In genomic region chr17:40317345-40317873, GRCh38 we compare ENCODE assay signal across 8 cellular contexts. TPM values are rescaled to one million over a fixed set of nuclear protein-coding genes. Genes with fewer than 3 reads are reported as not detected.
DNase-seq lines count a peak whose midpoint lies in the region; ATAC-seq, FAIRE-seq and TF ChIP-seq lines count a peak whose summit lies in the region.

No MANE protein-coding gene starts in this region.

- intact Hi-C loops in K562 (cut with micrococcal nuclease) = no loop called here

- no peak; a peak in 2 of 4 replicates for TF ChIP-seq RAD21 in K562 (CRISPR knock-in tag; conservative IDR thresholded peaks at IDR 0.05 in 1 of 2, IDR thresholded peaks at IDR 0.05 in 1 of 2)

- no peak for TF ChIP-seq EP300 in K562 (IDR thresholded peaks at IDR 0.05; ENCODE audit: low read length)

- TF ChIP-seq CTCF in GM12873 (IDR thresholded peaks at IDR 0.05; ENCODE audit: insufficient read depth, low read depth, low read length, missing control alignments) = peak; percentile 78
- TF ChIP-seq CTCF in K562 (IDR thresholded peaks at IDR 0.05 in 2 of 3, conservative IDR thresholded peaks at IDR 0.05 in 1 of 3; ENCODE audit: insufficient read depth in 2 of 3, low read depth in 1 of 3, low read length in 3 of 3) = peak; percentile 67 to 83 (median 70)

- H3K4me3 ChIP-seq in K562 (peak overlapping the region; percentile 79), iPS-18c (ENCODE audit: insufficient read depth, low read depth, low read length) (peak overlapping the region; percentile 57), small intestine (ENCODE audit: low read depth in 1 of 2, low read length in 2 of 2) (peak overlapping the region in 1 of 2 donors; percentile 46)

- no peak for FAIRE-seq in RCC 7860 (lab: Jason Lieb, UNC)
- FAIRE-seq in K562 (lab: Jason Lieb, UNC) = peak; percentile 88
- FAIRE-seq in small intestine (lab: Jason Lieb, UNC) = no peak

- DNase-seq in AG08396 (ENCODE audit: low spot score) (peak; percentile 72), RCC 7860 (ENCODE audit: low spot score) (peak; percentile 50), K562 (ENCODE audit: extremely low read depth in 1 of 4, low spot score in 3 of 4) (peak; percentile 66 to 80 (median 70)), small intestine (peak; percentile 62), 8988T (no peak)

- peak overlapping the region; percentile 79 to 88; a peak in 3 of 4 replicates for H3K9ac ChIP-seq in K562 (ENCODE audit: insufficient read depth in 1 of 2, low read depth in 2 of 2, low read length in 2 of 2)

- CTCF ChIA-PET in K562 (lab: Yijun Ruan, JAX; ENCODE audit: low intra/inter-chr PET ratio) = interaction anchor here (0.6 kb wide), 1 partner anchor 209 kb away, joined by 3 read pairs; no protein-coding TSS in a partner anchor

- BruUV-seq in K562 (replicated peaks; lab: Mats Ljungman, UMichigan) = no TSS peak

- peaks cover 44% of the 10 kb centered on the region for H3K79me2 ChIP-seq in K562 (ENCODE audit: control insufficient read depth, insufficient read depth, low read length)

- H3K27me3 ChIP-seq in K562 (ENCODE audit: control insufficient read depth in 2 of 2, insufficient read depth in 2 of 2, low read length in 2 of 2) = no peaks in the 10 kb centered on the region
- H3K27me3 ChIP-seq in small intestine (ENCODE audit: control insufficient read depth in 2 of 2, insufficient read depth in 2 of 2, low read length in 2 of 2) = no peaks in the 10 kb centered on the region

- POLR2A ChIA-PET in K562 (lab: Yijun Ruan, JAX) = interaction anchor here (0.6 to 1.5 kb wide), 6 partner anchors 10 to 28 kb away, joined by 3 to 17 read pairs (median 4); no protein-coding TSS in a partner anchor

- H3K4me2 ChIP-seq in K562 (ENCODE audit: insufficient read depth, low read length) = peak overlapping the region; percentile 96

- in situ Hi-C loops in K562 (cut with MboI) = no loop called here

- H3K4me1 ChIP-seq in K562 (replicated peaks in 1 of 2; ENCODE audit: control insufficient read depth in 2 of 2, insufficient read depth in 2 of 2, low read length in 2 of 2) (peaks cover 52 to 75% of the 10 kb centered on the region in 2 experiments), small intestine (ENCODE audit: control insufficient read depth in 2 of 2, insufficient read depth in 1 of 2, low read depth in 1 of 2, low read length in 1 of 2) (peaks cover 2 to 31% of the 10 kb centered on the region in 2 donors)

- 6% methylated on average over 5 of the region's 6 CpGs for WGBS in K562 (ENCODE audit: insufficient coverage, low coverage, missing lambda C conversion rate)
- WGBS in small intestine, 3 donors = 1 to 4% (median 2%) methylated on average over 6 of the region's 6 CpGs

- no peak for TF ChIP-seq POLR2A in K562 (conservative IDR thresholded peaks at IDR 0.05)

- H3K27ac ChIP-seq in K562 (ENCODE audit: extremely low read depth, low read depth, low read length) (peak overlapping the region; percentile 77), small intestine (ENCODE audit: low read depth in 1 of 2, low read length in 1 of 2) (peak overlapping the region; percentile 36 to 92)

- H3K36me3 ChIP-seq in K562 (ENCODE audit: control insufficient read depth, insufficient read depth, low read length) = no peaks in the 10 kb centered on the region
- no peaks in the 10 kb centered on the region for H3K36me3 ChIP-seq in small intestine (ENCODE audit: control insufficient read depth in 2 of 2, insufficient read depth in 2 of 2, low read length in 2 of 2)

- peak overlapping the region; percentile 92 for H2AFZ ChIP-seq in K562 (ENCODE audit: low read depth, low read length)

- 0 out of 2 replicates have a peak, but pooled peaks cover 3% of the 10 kb centered on the region for H4K20me1 ChIP-seq in K562 (replicated peaks; ENCODE audit: control insufficient read depth, insufficient read depth, low read length)

- ATAC-seq in K562 (peak; percentile 68), HG03565 (IDR thresholded peaks at IDR 0.05; ENCODE audit: unreplicated experiment) (no peak)

- H3K9me3 ChIP-seq in K562 (replicated peaks; ENCODE audit: control insufficient read depth, insufficient read depth, low read depth, low read length) (no peaks in the 10 kb centered on the region), iPS-18c (ENCODE audit: control insufficient read depth, insufficient read depth, low read length) (no peaks in the 10 kb centered on the region), small intestine (ENCODE audit: control insufficient read depth, low read depth) (no peaks in the 10 kb centered on the region)

- H3K9me1 ChIP-seq in K562 (ENCODE audit: control insufficient read depth, insufficient read depth, low read length) = no peaks in the 10 kb centered on the region

TF ChIP-seq in K562, 482 proteins besides CTCF, POLR2A, EP300 and RAD21 (continues in another document):
- TF ChIP-seq ZNF778 (CRISPR knock-in tag; IDR thresholded peaks at IDR 0.05) = no peak
- peak; percentile 72; the same call in 1 of the 2 replicates for TF ChIP-seq BCOR (IDR thresholded peaks at IDR 0.05)
- no peak for TF ChIP-seq PHF21A (IDR thresholded peaks at IDR 0.05; ENCODE audit: borderline replicate concordance, low read depth)
- TF ChIP-seq DPF2 (IDR thresholded peaks at IDR 0.05) = peak; percentile 22; the same call in 1 of the 2 replicates
- peak; percentile 16; the same call in 1 of the 2 replicates for TF ChIP-seq HDAC2 (IDR thresholded peaks at IDR 0.05)
- TF ChIP-seq SIX5 (IDR thresholded peaks at IDR 0.05; ENCODE audit: borderline replicate concordance in 1 of 2, insufficient read depth in 1 of 2, low read depth in 1 of 2, low read length in 2 of 2) = no peak
- no peak for TF ChIP-seq LEF1 (IDR thresholded peaks at IDR 0.05)
- TF ChIP-seq MBD2 (IDR thresholded peaks at IDR 0.05; ENCODE audit: borderline replicate concordance, low read depth) = no peak

RNA-seq across cellular contexts. Expression of gene RARA, which starts 8.4 kb away (rescaled TPM):
- 7.6 and 15.2 TPM in 2 replicates for total RNA-seq in K562 (2011; cell fraction: chromatin; rRNA removed; ENCODE audit: low replicate concordance)
- 9.7 and 10.0 TPM in 2 replicates for total RNA-seq in K562 (2011; cell fraction: nucleolus; rRNA removed)
- 5.5 and 6.0 TPM in 2 replicates for total RNA-seq in K562 (2011; cell fraction: nucleoplasm; rRNA removed)
- total RNA-seq in K562 (2014; rRNA removed) = 13.6 and 18.7 TPM in 2 replicates
- 5.0 and 7.5 TPM in 2 replicates for total RNA-seq in K562 (2014; rRNA removed; fragmentation: Illumina TruSeq; extraction: Trizol)
- total RNA-seq in K562 (2015; rRNA removed; fragmentation: Illumina TruSeq; extraction: Trizol) = 7.9 and 8.3 TPM in 2 replicates
- total RNA-seq in K562 (2021) = 26.2 and 28.0 TPM in 2 replicates
- 2.7 and 3.5 TPM in 2 replicates for polyA plus RNA-seq in K562 (2011; rRNA removed)
- polyA plus RNA-seq in K562 (2011; cell fraction: cytosol; rRNA removed) = 1.4 and 4.5 TPM in 2 replicates
- 4.6 and 15.6 TPM in 2 replicates for polyA plus RNA-seq in K562 (2011; cell fraction: nucleus; rRNA removed)
- polyA plus RNA-seq in K562 (2012) = 16.2 and 25.9 TPM in 2 replicates
- 24.2 and 25.2 TPM in 2 replicates for polyA plus RNA-seq in K562 (2014; fragmentation: Illumina TruSeq; extraction: Trizol)
- polyA plus RNA-seq in K562 (2014; fragmentation: Nextera tagmentation; extraction: Ambion mirVana) = under 1 TPM; 0.10 TPM
- polyA plus RNA-seq in K562 (2014; rRNA removed) = 12.2 and 13.0 TPM in 2 replicates
- polyA minus RNA-seq in K562 (2011; rRNA and poly(A)+ RNA removed) = 2.8 and 4.2 TPM in 2 replicates
- polyA minus RNA-seq in K562 (2011; cell fraction: cytosol; rRNA and poly(A)+ RNA removed) = 9.2 and 9.8 TPM in 2 replicates
- 3.9 and 4.2 TPM in 2 replicates for polyA minus RNA-seq in K562 (2011; cell fraction: nucleus; rRNA and poly(A)+ RNA removed)
- polyA plus RNA-seq in small intestine = 10 to 100 TPM; 28.8 to 40.7 (median 39.2) TPM

RNA-seq across cellular contexts. Expression of gene CDC6, which starts 29.7 kb away (rescaled TPM):
- 102 and 166 TPM in 2 replicates for total RNA-seq in K562 (2011; cell fraction: chromatin; rRNA removed; ENCODE audit: low replicate concordance)
- 52.6 and 55.5 TPM in 2 replicates for total RNA-seq in K562 (2011; cell fraction: nucleolus; rRNA removed)
- total RNA-seq in K562 (2011; cell fraction: nucleoplasm; rRNA removed) = 82.0 and 95.0 TPM in 2 replicates
- total RNA-seq in K562 (2014; rRNA removed) (67.4 and 78.9 TPM in 2 replicates), K562 (2014; rRNA removed; fragmentation: Illumina TruSeq; extraction: Trizol) (119 and 133 TPM in 2 replicates), K562 (2015; rRNA removed; fragmentation: Illumina TruSeq; extraction: Trizol) (110 and 112 TPM in 2 replicates), K562 (2021) (121 and 126 TPM in 2 replicates)
- polyA plus RNA-seq in K562 (2011; rRNA removed) (63.3 and 106 TPM in 2 replicates), K562 (2014; fragmentation: Illumina TruSeq; extraction: Trizol) (141 and 150 TPM in 2 replicates), K562 (2014; fragmentation: Nextera tagmentation; extraction: Ambion mirVana) (10 to 100 TPM; 29.6 to 55.0 TPM), K562 (2014; rRNA removed) (70.5 and 73.4 TPM in 2 replicates), small intestine (10 to 100 TPM in 1 of 3 donors, 1 to 10 TPM in 2; 2.5 to 10.7 (median 3.8) TPM)
- polyA plus RNA-seq in K562 (2011; cell fraction: cytosol; rRNA removed) = 26.5 and 34.3 TPM in 2 replicates
- polyA plus RNA-seq in K562 (2011; cell fraction: nucleus; rRNA removed) = 33.5 and 41.3 TPM in 2 replicates
- 67.6 and 73.5 TPM in 2 replicates for polyA plus RNA-seq in K562 (2012)
- polyA minus RNA-seq in K562 (2011; rRNA and poly(A)+ RNA removed) = 64.2 and 81.5 TPM in 2 replicates
- 15.9 and 41.5 TPM in 2 replicates for polyA minus RNA-seq in K562 (2011; cell fraction: cytosol; rRNA and poly(A)+ RNA removed)
- polyA minus RNA-seq in K562 (2011; cell fraction: nucleus; rRNA and poly(A)+ RNA removed) = 28.5 and 39.0 TPM in 2 replicates

RNA-seq across cellular contexts. Expression of gene GJD3, which starts 47.1 kb away (rescaled TPM):
- total RNA-seq in K562 (2011; cell fraction: chromatin; rRNA removed; ENCODE audit: low replicate concordance) = not detected in 2 replicates
- 0.50 and 0.66 TPM in 2 replicates for total RNA-seq in K562 (2011; cell fraction: nucleolus; rRNA removed)
- not detected in 2 replicates for total RNA-seq in K562 (2011; cell fraction: nucleoplasm; rRNA removed)
- total RNA-seq in K562 (2014; rRNA removed) = not detected in 2 replicates
- not detected in 2 replicates for total RNA-seq in K562 (2014; rRNA removed; fragmentation: Illumina TruSeq; extraction: Trizol)
- total RNA-seq in K562 (2015; rRNA removed; fragmentation: Illumina TruSeq; extraction: Trizol) = not detected in 2 replicates
- 0.38 TPM in 1 of 2 replicates, not detected in the other for total RNA-seq in K562 (2021)
- polyA plus RNA-seq in K562 (2011; rRNA removed) = not detected in 2 replicates
- polyA plus RNA-seq in K562 (2011; cell fraction: cytosol; rRNA removed) = 0.24 TPM in 1 of 2 replicates, not detected in the other
- polyA plus RNA-seq in K562 (2011; cell fraction: nucleus; rRNA removed) = not detected in 2 replicates
- polyA plus RNA-seq in K562 (2012) = 0.46 and 2.9 TPM in 2 replicates
- not detected in 2 replicates for polyA plus RNA-seq in K562 (2014; fragmentation: Illumina TruSeq; extraction: Trizol)
- polyA plus RNA-seq in K562 (2014; fragmentation: Nextera tagmentation; extraction: Ambion mirVana) = not detected
- 0.17 TPM in 1 of 2 replicates, not detected in the other for polyA plus RNA-seq in K562 (2014; rRNA removed)
- polyA minus RNA-seq in K562 (2011; rRNA and poly(A)+ RNA removed) = not detected in 2 replicates
- polyA minus RNA-seq in K562 (2011; cell fraction: cytosol; rRNA and poly(A)+ RNA removed) = not detected in 2 replicates
- 1.2 TPM in 1 of 2 replicates, not detected in the other for polyA minus RNA-seq in K562 (2011; cell fraction: nucleus; rRNA and poly(A)+ RNA removed)
- polyA plus RNA-seq in small intestine = 1 to 10 TPM in 1 of 3 donors, not detected in 2; 1.1 TPM
